8 cellular contexts compared by ENCODE assay signal in genomic region chr15:63277893-63278505, GRCh38. TPM values are rescaled to one million over a fixed set of nuclear protein-coding genes. Genes with fewer than 3 reads are reported as not detected.
DNase-seq lines count a peak whose midpoint lies in the region; ATAC-seq and TF ChIP-seq lines count a peak whose summit lies in the region.

No MANE protein-coding gene starts in this region.

- H3K36me3 Mint-ChIP-seq in naive thymus-derived CD4-positive, alpha-beta T cell = peaks cover 0 to 10% (median 0%) of the 10 kb centered on the region in 5 donors

- H2AFZ ChIP-seq in MM.1S (ENCODE audit: low read length) = peak overlapping the region; percentile 74; the same call in 1 of the 2 replicates

- no peak for TF ChIP-seq CTCF in GM12865 (IDR thresholded peaks at IDR 0.05; ENCODE audit: insufficient read depth, low read depth, low read length, missing control alignments)
- TF ChIP-seq CTCF in MM.1S (IDR thresholded peaks at IDR 0.05; ENCODE audit: low read length) = no peak

- peak overlapping the region; percentile 76 to 93 (median 83) for H3K4me3 Mint-ChIP-seq in naive thymus-derived CD4-positive, alpha-beta T cell

- CTCF ChIA-PET in naive thymus-derived CD4-positive, alpha-beta T cell (lab: Charles Lee) = interaction anchor here (0.5 to 1.8 kb wide), 6 partner anchors 10 to 1552 kb away, joined by 3 to 8 read pairs (median 4); no protein-coding TSS in a partner anchor

- H3K79me2 ChIP-seq in MM.1S (ENCODE audit: low read length) = no peaks in the 10 kb centered on the region

- no peaks in the 10 kb centered on the region for H3K9me2 ChIP-seq in MM.1S (replicated peaks; ENCODE audit: insufficient read depth, low read length)

- DNase-seq in GM12865 (ENCODE audit: low read depth) = peak; percentile 11
- DNase-seq in MM.1S = no peak
- DNase-seq in effector memory CD4-positive, alpha-beta T cell = no peak
- peak in 1 of 9 donors; percentile 16 for DNase-seq in naive thymus-derived CD4-positive, alpha-beta T cell
- DNase-seq in GF-D8 (lab: John Stamatoyannopoulos, UW) = no peak
- DNase-seq in activated CD8-positive, alpha-beta memory T cell treated with anti-CD3 and anti-CD28 coated beads for 24 hours = no peak

- no peak overlapping the region for H3K27ac ChIP-seq in MM.1S (ENCODE audit: low read length)
- peak overlapping the region; percentile 74 for H3K27ac ChIP-seq in effector memory CD4-positive, alpha-beta T cell (ENCODE audit: insufficient read depth, low read length, poor library complexity, severe bottlenecking)
- peak overlapping the region; percentile 96 for H3K27ac ChIP-seq in naive thymus-derived CD4-positive, alpha-beta T cell (ENCODE audit: low read depth, low read length)

- intact Hi-C loops in naive thymus-derived CD4-positive, alpha-beta T cell (cut with micrococcal nuclease) = loop anchor here (1.0 to 10.0 kb wide), 12 partner anchors 33 to 1907 kb away; partner anchors contain the start of genes RAB8B (in 2 of the 2), RPS27L (in 2 of the 2), CLPX (in 1 of the 2) and LACTB (in 1 of the 2)

- H3K27ac Mint-ChIP-seq in naive thymus-derived CD4-positive, alpha-beta T cell = peak overlapping the region; percentile 63 to 90 (median 85)

- peaks cover 6% of the 10 kb centered on the region; the same call in 1 of the 2 replicates for H3F3A ChIP-seq in MM.1S (ENCODE audit: insufficient read depth, low read length)

- H3K4me3 ChIP-seq in GM12865 (ENCODE audit: low read depth, low read length) (peak overlapping the region; percentile 93), MM.1S (ENCODE audit: low read length) (peak overlapping the region; percentile 70)
- H3K4me3 ChIP-seq in effector memory CD4-positive, alpha-beta T cell (ENCODE audit: insufficient read depth, low read depth, low read length, poor library complexity, severe bottlenecking) = peak overlapping the region; percentile 96
- peak overlapping the region; percentile 65 for H3K4me3 ChIP-seq in naive thymus-derived CD4-positive, alpha-beta T cell (ENCODE audit: low read length)

- H4K20me1 ChIP-seq in MM.1S (ENCODE audit: insufficient read depth, low read length) = no peaks in the 10 kb centered on the region

- H3K9ac ChIP-seq in MM.1S (ENCODE audit: low read length) = no peak overlapping the region; the same call in 1 of the 2 replicates

- H3K9me3 Mint-ChIP-seq in naive thymus-derived CD4-positive, alpha-beta T cell = no peaks in the 10 kb centered on the region

- peak; percentile 18 for ATAC-seq in naive thymus-derived CD4-positive, alpha-beta T cell
- ATAC-seq in GM19467 (IDR thresholded peaks at IDR 0.05; ENCODE audit: unreplicated experiment) (no peak), HG03135 (IDR thresholded peaks at IDR 0.05; ENCODE audit: unreplicated experiment) (no peak)

- no peaks in the 10 kb centered on the region for H3K36me3 ChIP-seq in MM.1S (replicated peaks; ENCODE audit: insufficient read depth, low read length)
- H3K36me3 ChIP-seq in effector memory CD4-positive, alpha-beta T cell (ENCODE audit: control insufficient read depth, insufficient read depth, low read length) = no peaks in the 10 kb centered on the region
- H3K36me3 ChIP-seq in naive thymus-derived CD4-positive, alpha-beta T cell (ENCODE audit: control insufficient read depth in 2 of 3, insufficient read depth in 3 of 3, low read length in 3 of 3) = peaks cover 0 to 17% (median 0%) of the 10 kb centered on the region in 3 experiments

- POLR2A ChIA-PET in naive thymus-derived CD4-positive, alpha-beta T cell (lab: Charles Lee) = interaction anchor here (0.6 to 5.7 kb wide), 11 partner anchors 17 to 864 kb away, joined by 3 to 52 read pairs (median 3); partner anchors contain the start of genes LACTB and RPS27L

- no peaks in the 10 kb centered on the region for H3K27me3 Mint-ChIP-seq in naive thymus-derived CD4-positive, alpha-beta T cell

- H3K9me3 ChIP-seq in MM.1S (replicated peaks; ENCODE audit: insufficient read depth, low read length) = no peaks in the 10 kb centered on the region
- no peaks in the 10 kb centered on the region for H3K9me3 ChIP-seq in effector memory CD4-positive, alpha-beta T cell (ENCODE audit: control insufficient read depth, low read length)
- no peaks in the 10 kb centered on the region for H3K9me3 ChIP-seq in naive thymus-derived CD4-positive, alpha-beta T cell (ENCODE audit: control insufficient read depth in 2 of 3, low read length in 3 of 3)

- H3K4me1 ChIP-seq in MM.1S (ENCODE audit: low read length) = peaks cover 2% of the 10 kb centered on the region; the same call in 1 of the 2 replicates
- peaks cover 11% of the 10 kb centered on the region for H3K4me1 ChIP-seq in effector memory CD4-positive, alpha-beta T cell (ENCODE audit: control insufficient read depth, insufficient read depth, low read length, poor library complexity, severe bottlenecking)
- H3K4me1 ChIP-seq in naive thymus-derived CD4-positive, alpha-beta T cell (ENCODE audit: control insufficient read depth in 2 of 2, insufficient read depth in 2 of 2, low read length in 2 of 2) = peaks cover 10 to 21% of the 10 kb centered on the region in 2 donors

- H3K4me1 Mint-ChIP-seq in naive thymus-derived CD4-positive, alpha-beta T cell = peaks cover 23 to 49% (median 46%) of the 10 kb centered on the region in 7 donors

- H3K4me2 ChIP-seq in MM.1S (ENCODE audit: low read depth, low read length) = peak overlapping the region; percentile 69

- H3K27me3 ChIP-seq in MM.1S (replicated peaks; ENCODE audit: insufficient read depth, low read length) = peaks cover 16% of the 10 kb centered on the region
- no peaks in the 10 kb centered on the region for H3K27me3 ChIP-seq in effector memory CD4-positive, alpha-beta T cell (replicated peaks; ENCODE audit: control insufficient read depth, insufficient read depth, low read length, poor library complexity, severe bottlenecking)
- H3K27me3 ChIP-seq in naive thymus-derived CD4-positive, alpha-beta T cell (ENCODE audit: control insufficient read depth in 2 of 2, insufficient read depth in 2 of 2, low read length in 2 of 2) = no peaks in the 10 kb centered on the region

RNA-seq across cellular contexts. Expression of gene APH1B, which starts 0.6 kb away (rescaled TPM):
- 10 to 100 TPM in 4 of 5 experiments, 1 to 10 TPM in 1; 9.9 to 29.9 (median 17.6) TPM for total RNA-seq in naive thymus-derived CD4-positive, alpha-beta T cell
- polyA plus RNA-seq in naive thymus-derived CD4-positive, alpha-beta T cell = 10 to 100 TPM; 10.9 to 11.4 TPM
